Comparison of ENCODE assay signal across 16 cellular contexts in genomic region chr22:21727159-21727558, GRCh38. TPM values are rescaled to one million over a fixed set of nuclear protein-coding genes. Genes with fewer than 3 reads are reported as not detected.
DNase-seq lines count a peak whose midpoint lies in the region; ATAC-seq and TF ChIP-seq lines count a peak whose summit lies in the region.
"Had no signal": no experiment of that assay in that cellular context is flagged by ENCODE, and none has a peak within 500 bp of the region (broad histone marks: within the 10 kb centered on the region; RNA-seq: fewer than 3 reads in every experiment).

No MANE protein-coding gene starts in this region.

- peak overlapping the region; percentile 60 to 76 for H3K27ac Mint-ChIP-seq in natural killer cell
- peak overlapping the region in 1 of 2 donors; percentile 60 for H3K27ac Mint-ChIP-seq in natural killer cell treated with Interleukin-12 subunit alpha and Interleukin-12 subunit beta and Interleukin-15 and Interleukin-18, amount 100 ng/mL, for 72 hours
- peak overlapping the region; percentile 26 to 87 (median 40) for H3K27ac Mint-ChIP-seq in immature natural killer cell
- H3K27ac Mint-ChIP-seq: CD14-positive monocyte; CD8-positive, alpha-beta T cell; GM23338 had no signal

- DNase-seq in natural killer cell (no peak), immature natural killer cell (no peak), superior temporal gyrus (ENCODE audit: extremely low spot score) (peak; percentile 22), AG20443 (ENCODE audit: low spot score) (no peak), C1 segment of cervical spinal cord (lab: John Stamatoyannopoulos, UW) (no peak)
- DNase-seq in natural killer cell treated with Interleukin-12 subunit alpha and Interleukin-12 subunit beta and Interleukin-15 and Interleukin-18, amount 100 ng/mL, for 72 hours (ENCODE audit: low spot score), result no peak
- DNase-seq: AML-193, DMS153, DMS79 treated with DMSO at 0.1 percent for 48 hours, EL had no signal

- H3K27ac ChIP-seq in VCaP, result peak overlapping the region; percentile 54
- H3K27ac ChIP-seq: 22Rv1 had no signal

- H3K9me3 Mint-ChIP-seq in natural killer cell, result no peaks in the 10 kb centered on the region
- H3K9me3 Mint-ChIP-seq in natural killer cell treated with Interleukin-12 subunit alpha and Interleukin-12 subunit beta and Interleukin-15 and Interleukin-18, amount 100 ng/mL, for 72 hours, result no peaks in the 10 kb centered on the region
- no peaks in the 10 kb centered on the region for H3K9me3 Mint-ChIP-seq in immature natural killer cell
- H3K9me3 Mint-ChIP-seq: CD14-positive monocyte; CD8-positive, alpha-beta T cell; GM23338 had no signal

- no peaks in the 10 kb centered on the region for H3K27me3 Mint-ChIP-seq in natural killer cell (ENCODE audit: low read depth in 2 of 2)
- H3K27me3 Mint-ChIP-seq in natural killer cell treated with Interleukin-12 subunit alpha and Interleukin-12 subunit beta and Interleukin-15 and Interleukin-18, amount 100 ng/mL, for 72 hours, result no peaks in the 10 kb centered on the region
- H3K27me3 Mint-ChIP-seq in immature natural killer cell (ENCODE audit: low read depth in 3 of 3), result no peaks in the 10 kb centered on the region

- peaks cover 38 to 40% of the 10 kb centered on the region in 2 donors for H3K4me1 Mint-ChIP-seq in natural killer cell
- H3K4me1 Mint-ChIP-seq in natural killer cell treated with Interleukin-12 subunit alpha and Interleukin-12 subunit beta and Interleukin-15 and Interleukin-18, amount 100 ng/mL, for 72 hours (ENCODE audit: low read depth in 2 of 2), result peaks cover 21 to 24% of the 10 kb centered on the region in 2 donors
- H3K4me1 Mint-ChIP-seq in immature natural killer cell, result peaks cover 37 to 45% of the 10 kb centered on the region in 2 donors

- intact Hi-C loops in natural killer cell (cut with micrococcal nuclease), result no loop called here

- ATAC-seq in natural killer cell (no peak), GM21723 (IDR thresholded peaks at IDR 0.05; ENCODE audit: unreplicated experiment) (no peak)
- ATAC-seq in natural killer cell treated with Interleukin-12 subunit alpha and Interleukin-12 subunit beta and Interleukin-15 and Interleukin-18, amount 100 ng/mL, for 72 hours, result no peak

- no peaks in the 10 kb centered on the region for H3K36me3 Mint-ChIP-seq in natural killer cell
- no peaks in the 10 kb centered on the region for H3K36me3 Mint-ChIP-seq in natural killer cell treated with Interleukin-12 subunit alpha and Interleukin-12 subunit beta and Interleukin-15 and Interleukin-18, amount 100 ng/mL, for 72 hours
- H3K36me3 Mint-ChIP-seq in immature natural killer cell, result peaks cover 0 to 6% (median 3%) of the 10 kb centered on the region in 3 donors
- H3K36me3 Mint-ChIP-seq: CD8-positive, alpha-beta T cell had no signal

- H3K4me3 Mint-ChIP-seq in natural killer cell (peak overlapping the region; percentile 35), immature natural killer cell (peak overlapping the region; percentile 12 to 53 (median 36))
- no peak overlapping the region for H3K4me3 Mint-ChIP-seq in natural killer cell treated with Interleukin-12 subunit alpha and Interleukin-12 subunit beta and Interleukin-15 and Interleukin-18, amount 100 ng/mL, for 72 hours
- H3K4me3 Mint-ChIP-seq: CD14-positive monocyte; CD8-positive, alpha-beta T cell; GM23338 had no signal

- TF ChIP-seq CTCF in natural killer cell (IDR thresholded peaks at IDR 0.05), result no peak
- TF ChIP-seq CTCF in VCaP (conservative IDR thresholded peaks at IDR 0.05), result no peak

RNA-seq across cellular contexts. Expression of gene YPEL1, which starts 8.4 kb away (rescaled TPM):
- 10 to 100 TPM; 59.9 to 86.3 (median 68.8) TPM for total RNA-seq in natural killer cell
- total RNA-seq in natural killer cell treated with Interleukin-12 subunit alpha and Interleukin-12 subunit beta and Interleukin-15 and Interleukin-18, amount 100 ng/mL, for 72 hours, result 10 to 100 TPM; 14.2 to 19.0 TPM
- 100 to 1,000 TPM in 2 of 3 donors, 10 to 100 TPM in 1; 72.9 to 100 (median 100) TPM for polyA plus RNA-seq in immature natural killer cell
